13 cellular contexts compared by ENCODE assay signal in the genomic region with DNA sequence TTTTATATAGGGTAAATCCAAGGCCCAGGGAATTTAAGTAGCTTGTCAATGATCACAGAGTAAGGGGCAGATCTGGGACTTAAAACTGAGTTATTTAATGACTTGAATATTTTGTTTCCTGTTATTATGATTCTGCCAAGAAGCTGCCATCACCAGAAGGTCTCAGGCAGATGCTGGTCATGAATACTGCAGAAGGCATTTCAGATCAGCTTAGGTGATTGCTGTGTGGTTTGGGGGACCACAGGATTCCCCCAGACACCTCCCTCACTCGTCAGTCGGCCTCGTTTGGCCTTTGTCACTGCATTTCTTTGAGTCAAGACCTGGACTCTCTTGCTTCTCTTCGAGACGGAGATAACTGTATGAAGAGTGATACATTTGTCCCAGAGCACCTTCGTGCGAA.
"Had no signal": no experiment of that assay in that cellular context is flagged by ENCODE, and none has a peak within 500 bp of the region (broad histone marks: within the 10 kb centered on the region; RNA-seq: fewer than 3 reads in every experiment).

No MANE protein-coding gene starts in this region.

- H3K9me3 Mint-ChIP-seq: activated CD4-positive, alpha-beta T cell treated with anti-CD3 and anti-CD28 coated beads, Interleukin-2, amount 10 ng/mL, durations not matched to agents 7 days and 5 days; activated naive CD8-positive, alpha-beta T cell treated with anti-CD3 and anti-CD28 coated beads for 36 hours; activated T-helper 1 cell treated with anti-CD3 and anti-CD28 coated beads, Interleukin-12 subunit alpha, Interleukin-12 subunit beta, Interleukin-2, Interleukin-4 antibody, amounts not matched to agents 30 ng/mL and 10 ng/mL and 1 ng/mL, durations not matched to agents 14 hours and 24 hours and 36 hours; naive thymus-derived CD4-positive, alpha-beta T cell; stimulated activated naive B cell treated with anti-CD40 and anti-IgM and Interleukin-4, amounts not matched to agents 10 μg/mL and 1 μg/mL and 100 μg/mL, for 72 hours had no signal

- ATAC-seq: naive thymus-derived CD4-positive, alpha-beta T cell; stimulated activated naive B cell treated with anti-CD40 and anti-IgM and Interleukin-4, amounts not matched to agents 10 μg/mL and 1 μg/mL and 100 μg/mL, for 72 hours had no signal

- H3K27me3 Mint-ChIP-seq: activated CD4-positive, alpha-beta T cell treated with anti-CD3 and anti-CD28 coated beads, Interleukin-2, amount 10 ng/mL, durations not matched to agents 7 days and 5 days; activated naive CD8-positive, alpha-beta T cell treated with anti-CD3 and anti-CD28 coated beads for 36 hours; naive thymus-derived CD4-positive, alpha-beta T cell; stimulated activated naive B cell treated with anti-CD40 and anti-IgM and Interleukin-4, amounts not matched to agents 10 μg/mL and 1 μg/mL and 100 μg/mL, for 72 hours had no signal

- H3K4me3 Mint-ChIP-seq: activated CD4-positive, alpha-beta T cell treated with anti-CD3 and anti-CD28 coated beads, Interleukin-2, amount 10 ng/mL, durations not matched to agents 7 days and 5 days; activated naive CD8-positive, alpha-beta T cell treated with anti-CD3 and anti-CD28 coated beads for 36 hours; activated T-helper 1 cell treated with anti-CD3 and anti-CD28 coated beads, Interleukin-12 subunit alpha, Interleukin-12 subunit beta, Interleukin-2, Interleukin-4 antibody, amounts not matched to agents 30 ng/mL and 10 ng/mL and 1 ng/mL, durations not matched to agents 14 hours and 24 hours and 36 hours; naive thymus-derived CD4-positive, alpha-beta T cell; stimulated activated naive B cell treated with anti-CD40 and anti-IgM and Interleukin-4, amounts not matched to agents 10 μg/mL and 1 μg/mL and 100 μg/mL, for 72 hours had no signal

- DNase-seq: activated CD4-positive, alpha-beta T cell treated with anti-CD3 and anti-CD28 coated beads, Interleukin-2, amount 10 ng/mL, durations not matched to agents 7 days and 5 days; activated CD4-positive, CD25-positive, alpha-beta regulatory T cell; activated CD8-positive, alpha-beta memory T cell treated with anti-CD3 and anti-CD28 coated beads for 24 hours; activated naive CD8-positive, alpha-beta T cell treated with anti-CD3 and anti-CD28 coated beads for 36 hours; amygdala; islet precursor cell; naive thymus-derived CD4-positive, alpha-beta T cell; nucleus accumbens; stimulated activated CD4-positive, alpha-beta T cell treated with anti-CD3 and anti-CD28 coated beads, Interleukin-2, amount 100 ng/mL, for 48 hours; stimulated activated naive B cell treated with anti-CD40 and anti-IgM and Interleukin-4, amounts not matched to agents 10 μg/mL and 1 μg/mL and 100 μg/mL, for 72 hours; tibial artery; uterus had no signal

- H3K27ac Mint-ChIP-seq: activated CD4-positive, alpha-beta T cell treated with anti-CD3 and anti-CD28 coated beads, Interleukin-2, amount 10 ng/mL, durations not matched to agents 7 days and 5 days; activated naive CD8-positive, alpha-beta T cell treated with anti-CD3 and anti-CD28 coated beads for 36 hours; stimulated activated naive B cell treated with anti-CD40 and anti-IgM and Interleukin-4, amounts not matched to agents 10 μg/mL and 1 μg/mL and 100 μg/mL, for 72 hours had no signal
